ENCODE assay signal across 1 cellular context in genomic region chr12:9796916-9797315, GRCh38.
TF ChIP-seq lines count a peak whose summit lies in the region.

No MANE protein-coding gene starts in this region.

TF ChIP-seq in GM23338, 12 proteins besides CTCF, POLR2A, EP300 and RAD21:
- TF ChIP-seq ZNF462 (CRISPR knock-in tag; IDR thresholded peaks at IDR 0.05), result no peak
- no peak for TF ChIP-seq EZH2 (IDR thresholded peaks at IDR 0.05; ENCODE audit: low read depth, unreplicated experiment)
- no peak for TF ChIP-seq POLR2AphosphoS5 (IDR thresholded peaks at IDR 0.05; ENCODE audit: low read depth)
- TF ChIP-seq ZNF331 (CRISPR knock-in tag; IDR thresholded peaks at IDR 0.05; ENCODE audit: low read depth), result no peak
- TF ChIP-seq STAT1 (IDR thresholded peaks at IDR 0.05; ENCODE audit: unreplicated experiment), result no peak
- no peak for TF ChIP-seq ETS1 (IDR thresholded peaks at IDR 0.05)
- TF ChIP-seq NANOG (IDR thresholded peaks at IDR 0.05; ENCODE audit: borderline replicate concordance), result no peak
- no peak for TF ChIP-seq JUNB (IDR thresholded peaks at IDR 0.05; ENCODE audit: unreplicated experiment)
- no peak for TF ChIP-seq ZNF114 (CRISPR knock-in tag; IDR thresholded peaks at IDR 0.05)
- no peak for TF ChIP-seq EZH2phosphoT487 (IDR thresholded peaks at IDR 0.05; ENCODE audit: unreplicated experiment)
- TF ChIP-seq CREB1 (CRISPR knock-in tag; IDR thresholded peaks at IDR 0.05; ENCODE audit: low read depth), result no peak
